ENCODE assay signal across 1 cellular context in genomic region chr2:226837334-226837733, GRCh38.
TF ChIP-seq lines count a peak whose summit lies in the region.

No MANE protein-coding gene starts in this region.

TF ChIP-seq in K562, 482 proteins besides CTCF, POLR2A, EP300 and RAD21 (continued from another document):
- no peak for TF ChIP-seq ZNF280A (IDR thresholded peaks at IDR 0.05; ENCODE audit: low read depth, partially characterized antibody)
- 0 out of 2 replicates have a peak, but pooled peaks have one; percentile 7 for TF ChIP-seq CEBPB (tag; IDR thresholded peaks at IDR 0.05)
- no peak for TF ChIP-seq ZNF124 (CRISPR knock-in tag; IDR thresholded peaks at IDR 0.05)
- no peak for TF ChIP-seq ZNF778 (CRISPR knock-in tag; IDR thresholded peaks at IDR 0.05)
- TF ChIP-seq NCOA2 (IDR thresholded peaks at IDR 0.05; ENCODE audit: partially characterized antibody in 2 of 2), result no peak
- TF ChIP-seq RFX5 (IDR thresholded peaks at IDR 0.05; ENCODE audit: low read depth, low read length), result no peak
- TF ChIP-seq PRDM10 (IDR thresholded peaks at IDR 0.05; ENCODE audit: partially characterized antibody), result peak; percentile 62
- no peak for TF ChIP-seq HMGXB4 (CRISPR knock-in tag; IDR thresholded peaks at IDR 0.05)
- 0 out of 2 replicates have a peak, but pooled peaks have one; percentile 0 for TF ChIP-seq ZNF589 (CRISPR knock-in tag; IDR thresholded peaks at IDR 0.05; ENCODE audit: low read depth)
- TF ChIP-seq MLLT1 (IDR thresholded peaks at IDR 0.05), result no peak
- no peak for TF ChIP-seq RBM14 (IDR thresholded peaks at IDR 0.05; ENCODE audit: borderline replicate concordance, insufficient read depth, low read depth, low read length)
- no peak for TF ChIP-seq PTBP1 (IDR thresholded peaks at IDR 0.05; ENCODE audit: low read depth, low read length)
- TF ChIP-seq SFPQ (IDR thresholded peaks at IDR 0.05; ENCODE audit: low read depth, low read length), result no peak
- no peak for TF ChIP-seq DEAF1 (CRISPR knock-in tag; IDR thresholded peaks at IDR 0.05)
